36 cellular contexts compared by ENCODE assay signal in genomic region chr4:55055529-55055928, GRCh38.
"Had no signal": no experiment of that assay in that cellular context is flagged by ENCODE, and none has a peak within 500 bp of the region (broad histone marks: within the 10 kb centered on the region; RNA-seq: fewer than 3 reads in every experiment).

No MANE protein-coding gene starts in this region.

- H3K4me3 ChIP-seq: adrenal gland, ascending aorta, body of pancreas, cardiac muscle cell, colonic mucosa had no signal

- H3K9me3 ChIP-seq: adrenal gland, ascending aorta, body of pancreas, colonic mucosa had no signal

- H3K4me1 ChIP-seq: adrenal gland, ascending aorta, body of pancreas, colonic mucosa had no signal

- H3K9me3 Mint-ChIP-seq: activated naive CD4-positive, alpha-beta T cell treated with anti-CD3 and anti-CD28 coated beads for 36 hours; activated naive CD4-positive, alpha-beta T cell treated with anti-CD3 and anti-CD28 coated beads, Interleukin-2, amount 10 ng/mL, durations not matched to agents 7 days and 5 days; activated naive CD4-positive, alpha-beta T cell treated with anti-CD3 and anti-CD28 coated beads, Interleukin-2, amount 50 U/mL, for 72 hours; activated naive CD8-positive, alpha-beta T cell treated with anti-CD3 and anti-CD28 coated beads, Interleukin-2, amount 10 ng/mL, durations not matched to agents 7 days and 5 days; activated T-helper 1 cell treated with anti-CD3 and anti-CD28 coated beads, Interleukin-12 subunit alpha, Interleukin-12 subunit beta, Interleukin-2, Interleukin-4 antibody, amounts not matched to agents 30 ng/mL and 10 ng/mL and 1 ng/mL, durations not matched to agents 14 hours and 24 hours and 36 hours; activated T-helper 2 cell treated with anti-CD3 and anti-CD28 coated beads, Interferon-gamma antibody, Interleukin-2, Interleukin-4, amounts not matched to agents 10 μg/mL and 5 μg/mL and 100 μg/mL, durations not matched to agents 14 hours and 24 hours and 36 hours; brain; central memory CD8-positive, alpha-beta T cell had no signal

- H3K27ac ChIP-seq: adrenal gland, ascending aorta, body of pancreas, brain microvascular endothelial cell, cardiac muscle cell, colonic mucosa had no signal

- H3K4me1 Mint-ChIP-seq: activated naive CD4-positive, alpha-beta T cell treated with anti-CD3 and anti-CD28 coated beads, Interleukin-2, amount 10 ng/mL, durations not matched to agents 7 days and 5 days; activated naive CD4-positive, alpha-beta T cell treated with anti-CD3 and anti-CD28 coated beads, Interleukin-2, amount 50 U/mL, for 24 hours; activated naive CD8-positive, alpha-beta T cell treated with anti-CD3 and anti-CD28 coated beads for 36 hours; activated naive CD8-positive, alpha-beta T cell treated with anti-CD3 and anti-CD28 coated beads, Interleukin-2, amount 10 ng/mL, durations not matched to agents 7 days and 5 days; activated naive CD8-positive, alpha-beta T cell treated with anti-CD3 and anti-CD28 coated beads, Interleukin-2, amount 50 U/mL, for 24 hours; activated T-helper 17 cell treated with anti-CD3 and anti-CD28 coated beads, Interleukin-2, amount 50 U/mL, for 72 hours; brain; central memory CD8-positive, alpha-beta T cell had no signal

- H3K27ac Mint-ChIP-seq: activated naive CD4-positive, alpha-beta T cell treated with anti-CD3 and anti-CD28 coated beads for 36 hours; activated naive CD4-positive, alpha-beta T cell treated with anti-CD3 and anti-CD28 coated beads, Interleukin-2, amount 10 ng/mL, durations not matched to agents 7 days and 5 days; activated naive CD4-positive, alpha-beta T cell treated with anti-CD3 and anti-CD28 coated beads, Interleukin-2, amount 50 U/mL, for 24 hours; activated naive CD4-positive, alpha-beta T cell treated with anti-CD3 and anti-CD28 coated beads, Interleukin-2, amount 50 U/mL, for 72 hours; activated naive CD8-positive, alpha-beta T cell; activated naive CD8-positive, alpha-beta T cell treated with anti-CD3 and anti-CD28 coated beads for 36 hours; activated naive CD8-positive, alpha-beta T cell treated with anti-CD3 and anti-CD28 coated beads, Interleukin-2, amount 10 ng/mL, durations not matched to agents 7 days and 5 days; activated naive CD8-positive, alpha-beta T cell treated with anti-CD3 and anti-CD28 coated beads, Interleukin-2, amount 50 U/mL, for 24 hours; activated T-cell treated with anti-CD3 and anti-CD28 coated beads, Interleukin-2, amount 50 U/mL, for 72 hours; activated T-helper 1 cell treated with anti-CD3 and anti-CD28 coated beads, Interleukin-12 subunit alpha, Interleukin-12 subunit beta, Interleukin-2, Interleukin-4 antibody, amounts not matched to agents 30 ng/mL and 10 ng/mL and 1 ng/mL, durations not matched to agents 14 hours and 24 hours and 36 hours; activated T-helper 17 cell treated with anti-CD3 and anti-CD28 coated beads, Interleukin-2, amount 50 U/mL, for 72 hours; activated T-helper 2 cell treated with anti-CD3 and anti-CD28 coated beads, Interferon-gamma antibody, Interleukin-2, Interleukin-4, amounts not matched to agents 10 μg/mL and 5 μg/mL and 100 μg/mL, durations not matched to agents 14 hours and 24 hours and 36 hours; brain had no signal

- H3K4me3 Mint-ChIP-seq: activated naive CD4-positive, alpha-beta T cell treated with anti-CD3 and anti-CD28 coated beads for 36 hours; activated naive CD4-positive, alpha-beta T cell treated with anti-CD3 and anti-CD28 coated beads, Interleukin-2, amount 10 ng/mL, durations not matched to agents 7 days and 5 days; activated naive CD4-positive, alpha-beta T cell treated with anti-CD3 and anti-CD28 coated beads, Interleukin-2, amount 50 U/mL, for 24 hours; activated naive CD8-positive, alpha-beta T cell; activated naive CD8-positive, alpha-beta T cell treated with anti-CD3 and anti-CD28 coated beads for 36 hours; activated naive CD8-positive, alpha-beta T cell treated with anti-CD3 and anti-CD28 coated beads, Interleukin-2, amount 10 ng/mL, durations not matched to agents 7 days and 5 days; activated naive CD8-positive, alpha-beta T cell treated with anti-CD3 and anti-CD28 coated beads, Interleukin-2, amount 50 U/mL, for 24 hours; activated T-cell treated with anti-CD3 and anti-CD28 coated beads, Interleukin-2, amount 50 U/mL, for 4 hours; activated T-cell treated with anti-CD3 and anti-CD28 coated beads, Interleukin-2, amount 50 U/mL, for 72 hours; activated T-helper 1 cell treated with anti-CD3 and anti-CD28 coated beads, Interleukin-12 subunit alpha, Interleukin-12 subunit beta, Interleukin-2, Interleukin-4 antibody, amounts not matched to agents 30 ng/mL and 10 ng/mL and 1 ng/mL, durations not matched to agents 14 hours and 24 hours and 36 hours; activated T-helper 17 cell treated with anti-CD3 and anti-CD28 coated beads, Interleukin-2, amount 50 U/mL, for 72 hours; brain; central memory CD8-positive, alpha-beta T cell had no signal

- DNase-seq: activated effector memory CD4-positive, alpha-beta T cell treated with anti-CD3 and anti-CD28 coated beads, Interleukin-2, amount 50 U/mL, for 16 hours; activated effector memory CD4-positive, alpha-beta T cell treated with Interleukin-2 at 50 U/mL for 16 hours; activated gamma-delta T cell; activated gamma-delta T cell treated with Interleukin-2 at 50 U/mL for 16 hours; activated naive CD4-positive, alpha-beta T cell; activated naive CD4-positive, alpha-beta T cell treated with anti-CD3 and anti-CD28 coated beads for 36 hours; activated naive CD4-positive, alpha-beta T cell treated with anti-CD3 and anti-CD28 coated beads, Interleukin-2, amount 10 ng/mL, durations not matched to agents 7 days and 5 days; activated naive CD4-positive, alpha-beta T cell treated with anti-CD3 and anti-CD28 coated beads, Interleukin-2, amount 50 U/mL, for 16 hours; activated naive CD4-positive, alpha-beta T cell treated with Interleukin-2 at 50 U/mL for 16 hours; activated naive CD8-positive, alpha-beta T cell treated with anti-CD3 and anti-CD28 coated beads for 36 hours; activated naive CD8-positive, alpha-beta T cell treated with anti-CD3 and anti-CD28 coated beads, Interleukin-2, amount 10 ng/mL, durations not matched to agents 7 days and 5 days; activated naive CD8-positive, alpha-beta T cell treated with anti-CD3 and anti-CD28 coated beads, Interleukin-2, amount 50 U/mL, for 24 hours; activated T-cell treated with anti-CD3 and anti-CD28 coated beads, Interleukin-2, amount 50 U/mL, for 4 hours; activated T-cell treated with anti-CD3 and anti-CD28 coated beads, Interleukin-2, amount 50 U/mL, for 48 hours; activated T-cell treated with anti-CD3 and anti-CD28 coated beads, Interleukin-2, amount 50 U/mL, for 72 hours; adrenal gland; amniotic stem cell; amygdala; anterior cingulate cortex; aorta; body of pancreas; brain microvascular endothelial cell; caudate nucleus; central memory CD4-positive, alpha-beta T cell; cerebellar nuclear complex; colonic mucosa had no signal

- ATAC-seq: activated naive CD4-positive, alpha-beta T cell treated with anti-CD3 and anti-CD28 coated beads, Interleukin-2, amount 50 U/mL, for 72 hours; activated naive CD8-positive, alpha-beta T cell treated with anti-CD3 and anti-CD28 coated beads, Interleukin-2, amount 50 U/mL, for 24 hours; activated T-cell treated with anti-CD3 and anti-CD28 coated beads, Interleukin-2, amount 50 U/mL, for 4 hours; activated T-cell treated with anti-CD3 and anti-CD28 coated beads, Interleukin-2, amount 50 U/mL, for 72 hours; activated T-helper 17 cell treated with anti-CD3 and anti-CD28 coated beads, Interleukin-2, amount 50 U/mL, for 72 hours; body of pancreas had no signal

- H3K27me3 Mint-ChIP-seq: activated naive CD4-positive, alpha-beta T cell treated with anti-CD3 and anti-CD28 coated beads, Interleukin-2, amount 10 ng/mL, durations not matched to agents 7 days and 5 days; activated naive CD4-positive, alpha-beta T cell treated with anti-CD3 and anti-CD28 coated beads, Interleukin-2, amount 50 U/mL, for 24 hours; activated naive CD8-positive, alpha-beta T cell; activated naive CD8-positive, alpha-beta T cell treated with anti-CD3 and anti-CD28 coated beads for 36 hours; activated naive CD8-positive, alpha-beta T cell treated with anti-CD3 and anti-CD28 coated beads, Interleukin-2, amount 50 U/mL, for 24 hours; brain; central memory CD8-positive, alpha-beta T cell had no signal

- H3K27me3 ChIP-seq: adrenal gland, ascending aorta, body of pancreas, brain microvascular endothelial cell, cardiac muscle cell, colonic mucosa had no signal

- H3K36me3 Mint-ChIP-seq: activated naive CD4-positive, alpha-beta T cell treated with anti-CD3 and anti-CD28 coated beads, Interleukin-2, amount 10 ng/mL, durations not matched to agents 7 days and 5 days; activated naive CD4-positive, alpha-beta T cell treated with anti-CD3 and anti-CD28 coated beads, Interleukin-2, amount 50 U/mL, for 24 hours; activated naive CD4-positive, alpha-beta T cell treated with anti-CD3 and anti-CD28 coated beads, Interleukin-2, amount 50 U/mL, for 72 hours; activated naive CD8-positive, alpha-beta T cell; activated naive CD8-positive, alpha-beta T cell treated with anti-CD3 and anti-CD28 coated beads for 36 hours; activated naive CD8-positive, alpha-beta T cell treated with anti-CD3 and anti-CD28 coated beads, Interleukin-2, amount 10 ng/mL, durations not matched to agents 7 days and 5 days; brain had no signal

- H3K36me3 ChIP-seq: adrenal gland, ascending aorta, brain microvascular endothelial cell, cardiac muscle cell, colonic mucosa had no signal
